ENCODE assay signal across 30 cellular contexts in genomic region chr21:37677006-37677405, GRCh38.
"Had no signal": no experiment of that assay in that cellular context is flagged by ENCODE, and none has a peak within 500 bp of the region (broad histone marks: within the 10 kb centered on the region; RNA-seq: fewer than 3 reads in every experiment).

No MANE protein-coding gene starts in this region.

- H3K4me3 ChIP-seq: adrenal gland, body of pancreas, coronary artery, dorsolateral prefrontal cortex, esophagus muscularis mucosa, gastrocnemius medialis, heart left ventricle had no signal

- H3K36me3 ChIP-seq: adrenal gland, esophagus muscularis mucosa, gastrocnemius medialis, heart left ventricle had no signal

- H3K9me3 ChIP-seq: adrenal gland, body of pancreas, gastrocnemius medialis had no signal

- H3K27ac ChIP-seq: adrenal gland, body of pancreas, coronary artery, esophagus muscularis mucosa, foreskin keratinocyte, gastrocnemius medialis, heart left ventricle had no signal

- ATAC-seq: activated CD4-positive, alpha-beta T cell treated with anti-CD3 and anti-CD28 coated beads for 36 hours; activated CD8-positive, alpha-beta memory T cell treated with anti-CD3 and anti-CD28 coated beads, Interleukin-2, amount 10 ng/mL, durations not matched to agents 7 days and 5 days; activated CD8-positive, alpha-beta T cell treated with anti-CD3 and anti-CD28 coated beads, Interleukin-2, amount 10 ng/mL, durations not matched to agents 7 days and 5 days; activated naive CD8-positive, alpha-beta T cell treated with anti-CD3 and anti-CD28 coated beads, Interleukin-2, amount 50 U/mL, for 24 hours; body of pancreas; effector memory CD8-positive, alpha-beta T cell; foreskin keratinocyte; gastrocnemius medialis; heart left ventricle had no signal

- H3K27me3 ChIP-seq: body of pancreas had no signal

- H3K4me1 ChIP-seq: adrenal gland, foreskin keratinocyte had no signal

- DNase-seq: activated CD4-positive, alpha-beta memory T cell treated with anti-CD3 and anti-CD28 coated beads for 36 hours; activated CD4-positive, alpha-beta T cell treated with anti-CD3 and anti-CD28 coated beads for 36 hours; activated CD4-positive, alpha-beta T cell treated with anti-CD3 and anti-CD28 coated beads, Interleukin-2, amount 10 ng/mL, durations not matched to agents 24 days and 14 days; activated CD4-positive, CD25-positive, alpha-beta regulatory T cell; activated CD4-positive, CD25-positive, alpha-beta regulatory T cell treated with anti-CD3 and anti-CD28 coated beads, Interleukin-2, amount 50 U/mL, for 72 hours; activated CD8-positive, alpha-beta memory T cell treated with anti-CD3 and anti-CD28 coated beads, Interleukin-2, amount 10 ng/mL, durations not matched to agents 7 days and 5 days; activated CD8-positive, alpha-beta memory T cell treated with anti-CD3 and anti-CD28 coated beads, Interleukin-2, amount 50 U/mL, for 4 hours; activated CD8-positive, alpha-beta T cell treated with anti-CD3 and anti-CD28 coated beads, Interleukin-2, amount 10 ng/mL, durations not matched to agents 7 days and 5 days; activated effector memory CD4-positive, alpha-beta T cell treated with anti-CD3 and anti-CD28 coated beads, Interleukin-2, amount 50 U/mL, for 16 hours; activated naive CD4-positive, alpha-beta T cell treated with anti-CD3 and anti-CD28 coated beads for 36 hours; activated naive CD8-positive, alpha-beta T cell treated with anti-CD3 and anti-CD28 coated beads for 36 hours; activated naive CD8-positive, alpha-beta T cell treated with anti-CD3 and anti-CD28 coated beads, Interleukin-2, amount 50 U/mL, for 24 hours; activated T-cell treated with anti-CD3 and anti-CD28 coated beads, Interleukin-2, amount 50 U/mL, for 1 hour; activated T-cell treated with anti-CD3 and anti-CD28 coated beads, Interleukin-2, amount 50 U/mL, for 48 hours; adrenal gland; aorta; body of pancreas; caudate nucleus; cerebellar nuclear complex; effector CD4-positive, alpha-beta T cell; effector memory CD8-positive, alpha-beta T cell; erythroblast; foreskin keratinocyte; gastrocnemius medialis; glutamatergic neuron; heart left ventricle; T-helper 2 cell had no signal
